Comparison of ENCODE assay signal across 11 cellular contexts in the genomic region with DNA sequence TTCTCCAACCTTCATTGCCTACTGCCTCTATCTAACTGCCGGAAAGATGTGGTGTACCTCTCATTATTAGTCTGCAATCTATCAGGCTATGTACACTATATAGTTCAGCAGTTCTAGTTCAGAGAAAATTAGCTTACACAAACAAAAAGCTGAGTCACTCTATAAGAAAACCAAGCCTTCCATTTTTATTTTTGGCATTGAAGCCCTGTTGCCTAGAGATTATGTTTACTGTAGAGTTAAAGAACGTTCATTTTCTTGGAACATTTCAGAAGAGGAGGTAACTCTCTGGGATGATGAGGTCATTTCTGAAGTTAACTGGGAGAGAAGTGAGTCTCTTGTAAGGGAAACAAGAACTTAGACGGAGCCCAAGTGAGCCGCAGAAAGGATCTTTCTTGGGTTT.
DNase-seq lines count a peak whose midpoint lies in the region; ATAC-seq and TF ChIP-seq lines count a peak whose summit lies in the region.
"Had no signal": no experiment of that assay in that cellular context is flagged by ENCODE, and none has a peak within 500 bp of the region (broad histone marks: within the 10 kb centered on the region; RNA-seq: fewer than 3 reads in every experiment).

No MANE protein-coding gene starts in this region.

- intact Hi-C loops in PC-9 (cut with micrococcal nuclease; ENCODE audit: unreplicated experiment), result loop anchor here (5.0 kb wide), 1 partner anchor 181 kb away; no protein-coding TSS in a partner anchor

- DNase-seq in H4 (ENCODE audit: low spot score) (peak; percentile 94), PC-9 (peak; percentile 27 to 93), fibroblast of pulmonary artery (ENCODE audit: low read depth) (peak; percentile 93), retinal pigment epithelial cell (ENCODE audit: low read depth) (peak; percentile 62), cerebellum (ENCODE audit: low spot score) (no peak)
- DNase-seq in stimulated activated CD4-positive, alpha-beta T cell treated with anti-CD3 and anti-CD28 coated beads, Interleukin-2, amount 100 ng/mL, for 24 hours, result no peak
- DNase-seq: activated effector memory CD4-positive, alpha-beta T cell treated with anti-CD3 and anti-CD28 coated beads, Interleukin-2, amount 50 U/mL, for 16 hours; head of caudate nucleus; retina had no signal

- POLR2A ChIA-PET in PC-9 (lab: Charles Lee; ENCODE audit: unreplicated experiment), result interaction anchor here (0.7 kb wide), 1 partner anchor 1867 kb away, joined by 3 read pairs; no protein-coding TSS in a partner anchor

- peaks cover 28% of the 10 kb centered on the region for H3K4me1 ChIP-seq in PC-9 (replicated peaks; ENCODE audit: insufficient read depth)

- peak overlapping the region; percentile 53 for H3K27ac ChIP-seq in PC-9

- H2AFZ ChIP-seq in PC-9, result peak overlapping the region; percentile 23; the same call in 1 of the 2 replicates

- H3K9me3 ChIP-seq in PC-9 (ENCODE audit: insufficient read depth, low read depth), result peaks cover 3% of the 10 kb centered on the region; the same call in 1 of the 2 replicates

- CTCF ChIA-PET in PC-9 (lab: Charles Lee), result no interaction called here

- no peaks in the 10 kb centered on the region for H3K36me3 ChIP-seq in PC-9 (ENCODE audit: low read depth)

- no peaks in the 10 kb centered on the region for H3K9me2 ChIP-seq in PC-9 (ENCODE audit: insufficient read depth)

- peak overlapping the region; percentile 35 for H3K4me2 ChIP-seq in PC-9

- no TSS peak for BruUV-seq in PC-9 (replicated peaks; lab: Mats Ljungman, UMichigan)

- H3K79me2 ChIP-seq in PC-9 (ENCODE audit: low read depth), result no peaks in the 10 kb centered on the region

- H3F3A ChIP-seq in PC-9 (ENCODE audit: insufficient read depth, low read depth), result peaks cover 19% of the 10 kb centered on the region

- H3K4me3 ChIP-seq in PC-9, result no peak overlapping the region
- H3K4me3 ChIP-seq in fibroblast of pulmonary artery (replicated peaks; ENCODE audit: low read depth, low read length), result no peak overlapping the region
- no peak overlapping the region for H3K4me3 ChIP-seq in retinal pigment epithelial cell (ENCODE audit: low read length)

- no peaks in the 10 kb centered on the region for H3K27me3 ChIP-seq in PC-9 (ENCODE audit: insufficient read depth, low read depth)

- no peaks in the 10 kb centered on the region for H4K20me1 ChIP-seq in PC-9 (ENCODE audit: insufficient read depth)

- TF ChIP-seq CTCF in PC-9 (conservative IDR thresholded peaks at IDR 0.05) (no peak), fibroblast of pulmonary artery (IDR thresholded peaks at IDR 0.05; ENCODE audit: low read length, missing control alignments) (no peak), retinal pigment epithelial cell (conservative IDR thresholded peaks at IDR 0.05; ENCODE audit: low read depth, low read length) (no peak)

- ATAC-seq in GM19452 (IDR thresholded peaks at IDR 0.05; ENCODE audit: unreplicated experiment), result no peak
- ATAC-seq in HG03175 (IDR thresholded peaks at IDR 0.05; ENCODE audit: unreplicated experiment), result no peak

Comparison
In these comparisons a context has a peak if more than half of its experiments do, and no peak if none do; other contexts are left out.
1. DNase-seq: peak in H4 (single experiment), PC-9 (2 of 2), fibroblast of pulmonary artery (single experiment) and retinal pigment epithelial cell (single experiment); none in stimulated activated CD4-positive, alpha-beta T cell treated with anti-CD3 and anti-CD28 coated beads, Interleukin-2, amount 100 ng/mL, for 24 hours (0 of 2) and cerebellum (single experiment).